Comparison of ENCODE assay signal across 9 cellular contexts in the genomic region with DNA sequence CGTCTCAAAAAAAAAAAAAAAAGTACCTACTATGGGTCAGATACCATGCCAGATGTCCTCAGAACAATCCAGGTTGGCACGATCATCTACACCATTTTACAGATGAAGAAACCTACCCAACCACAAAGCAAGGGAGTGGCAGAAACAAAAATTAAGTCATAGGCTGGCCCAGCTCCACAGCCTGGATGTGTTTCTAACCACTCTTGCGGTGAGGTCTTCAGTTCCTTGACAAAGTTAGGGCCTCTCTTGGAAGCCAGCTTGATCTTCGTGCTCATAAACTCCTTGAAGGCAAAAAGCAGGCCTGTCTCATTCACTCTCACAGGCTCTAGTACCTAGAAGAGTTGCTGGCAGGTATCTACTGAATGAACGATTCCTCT.
DNase-seq lines count a peak whose midpoint lies in the region; ATAC-seq and TF ChIP-seq lines count a peak whose summit lies in the region.
"Had no signal": no experiment of that assay in that cellular context is flagged by ENCODE, and none has a peak within 500 bp of the region (broad histone marks: within the 10 kb centered on the region; RNA-seq: fewer than 3 reads in every experiment).

No MANE protein-coding gene starts in this region.

- in situ Hi-C loops in brain microvascular endothelial cell (cut with HindIII; ENCODE audit: low pct_ligation_motif_present, low sequenced_read_pairs) = no loop called here

- ATAC-seq in HG03565 (IDR thresholded peaks at IDR 0.05; ENCODE audit: unreplicated experiment) (peak; percentile 7), HG03432 (IDR thresholded peaks at IDR 0.05; ENCODE audit: unreplicated experiment) (no peak), HG03571 (IDR thresholded peaks at IDR 0.05; ENCODE audit: unreplicated experiment) (no peak)

- H3K4me3 ChIP-seq in BLaER1 treated with 17β-estradiol and CSF1 and Interleukin-3, amounts not matched to agents 10 nM and 100 nM = no peak overlapping the region
- H3K4me3 ChIP-seq in brain microvascular endothelial cell (ENCODE audit: low read depth, low read length) (no peak overlapping the region), muscle layer of duodenum (ENCODE audit: low read depth in 1 of 2, low read length in 2 of 2) (no peak overlapping the region)

- H3K4me2 ChIP-seq in BLaER1 treated with 17β-estradiol and CSF1 and Interleukin-3, amounts not matched to agents 10 nM and 100 nM = peak overlapping the region; percentile 31 to 97 (median 93); a peak in 21 of 22 replicates

- H3K27me3 ChIP-seq in BLaER1 treated with 17β-estradiol and CSF1 and Interleukin-3, amounts not matched to agents 10 nM and 100 nM = no peaks in the 10 kb centered on the region
- H3K27me3 ChIP-seq in brain microvascular endothelial cell (replicated peaks) = no peaks in the 10 kb centered on the region
- no peaks in the 10 kb centered on the region for H3K27me3 ChIP-seq in muscle layer of duodenum (ENCODE audit: low read depth, low read length)

- H3K36me3 ChIP-seq in BLaER1 treated with 17β-estradiol and CSF1 and Interleukin-3, amounts not matched to agents 10 nM and 100 nM = peaks cover 23 to 88% (median 61%) of the 10 kb centered on the region in 11 experiments; a peak in 21 of 22 replicates
- H3K36me3 ChIP-seq in brain microvascular endothelial cell (replicated peaks) (no peaks in the 10 kb centered on the region), muscle layer of duodenum (ENCODE audit: control insufficient read depth in 1 of 2, insufficient read depth in 2 of 2, low read length in 2 of 2) (no peaks in the 10 kb centered on the region)

- no peak for TF ChIP-seq CTCF in brain microvascular endothelial cell (IDR thresholded peaks at IDR 0.05; ENCODE audit: low read depth, low read length, missing control alignments)

- DNase-seq in brain microvascular endothelial cell (peak; percentile 39), nucleus accumbens (lab: John Stamatoyannopoulos, UW) (no peak)
- DNase-seq in stimulated activated CD4-positive, alpha-beta T cell treated with anti-CD3 and anti-CD28 coated beads, Interleukin-4, amount 100 ng/mL, for 24 hours = no peak
- DNase-seq: NCI-H82 had no signal

- peak overlapping the region in 6 of 11 experiments; percentile 3 to 68 (median 52); a peak in 7 of 22 replicates for H3K27ac ChIP-seq in BLaER1 treated with 17β-estradiol and CSF1 and Interleukin-3, amounts not matched to agents 10 nM and 100 nM
- H3K27ac ChIP-seq in brain microvascular endothelial cell (peak overlapping the region; percentile 76), muscle layer of duodenum (ENCODE audit: low read length) (peak overlapping the region; percentile 49)

- peaks cover 91 to 98% (median 94%) of the 10 kb centered on the region in 10 experiments for H3K4me1 ChIP-seq in BLaER1 treated with 17β-estradiol and CSF1 and Interleukin-3, amounts not matched to agents 10 nM and 100 nM
- H3K4me1 ChIP-seq in muscle layer of duodenum (ENCODE audit: control insufficient read depth in 1 of 2, insufficient read depth in 2 of 2, low read length in 2 of 2) = peaks cover 3 to 29% of the 10 kb centered on the region in 2 donors

- H3K9me3 ChIP-seq in BLaER1 treated with 17β-estradiol and CSF1 and Interleukin-3, amounts not matched to agents 10 nM and 100 nM (replicated peaks in 1 of 11) = no peaks in the 10 kb centered on the region
- no peaks in the 10 kb centered on the region for H3K9me3 ChIP-seq in muscle layer of duodenum (ENCODE audit: control insufficient read depth in 1 of 2, low read length in 2 of 2)

- peaks cover 100% of the 10 kb centered on the region in 11 experiments for H4K20me1 ChIP-seq in BLaER1 treated with 17β-estradiol and CSF1 and Interleukin-3, amounts not matched to agents 10 nM and 100 nM

- peak overlapping the region in 3 of 11 experiments; percentile 44 to 45 (median 44); a peak in 8 of 22 replicates for H3K9ac ChIP-seq in BLaER1 treated with 17β-estradiol and CSF1 and Interleukin-3, amounts not matched to agents 10 nM and 100 nM
